ENCODE assay signal across 8 cellular contexts in genomic region chr7:100546868-100547800, GRCh38. TPM values are rescaled to one million over a fixed set of nuclear protein-coding genes. Genes with fewer than 3 reads are reported as not detected.
DNase-seq lines count a peak whose midpoint lies in the region; ATAC-seq and TF ChIP-seq lines count a peak whose summit lies in the region.

No MANE protein-coding gene starts in this region.

- H3K36me3 ChIP-seq in BE2C, result peaks cover 4% of the 10 kb centered on the region

- no peaks in the 10 kb centered on the region for H3K9me3 ChIP-seq in BE2C

- no peaks in the 10 kb centered on the region for H3K27me3 Mint-ChIP-seq in T-helper 2 cell treated with Interferon-gamma antibody and Interleukin-4, amounts not matched to agents 5 μg/mL and 100 μg/mL, for 36 hours (ENCODE audit: low read depth)

- no peak for ATAC-seq in GM19023 (IDR thresholded peaks at IDR 0.05; ENCODE audit: unreplicated experiment)

- H3K9me3 Mint-ChIP-seq in T-helper 2 cell treated with Interferon-gamma antibody and Interleukin-4, amounts not matched to agents 5 μg/mL and 100 μg/mL, for 36 hours, result no peaks in the 10 kb centered on the region

- peak overlapping the region; percentile 94 for H3K27ac Mint-ChIP-seq in T-helper 2 cell treated with Interferon-gamma antibody and Interleukin-4, amounts not matched to agents 5 μg/mL and 100 μg/mL, for 36 hours

- no peak for TF ChIP-seq CTCF in BE2C (IDR thresholded peaks at IDR 0.05; ENCODE audit: low read depth, low read length)

- H3K4me3 Mint-ChIP-seq in T-helper 2 cell treated with Interferon-gamma antibody and Interleukin-4, amounts not matched to agents 5 μg/mL and 100 μg/mL, for 36 hours, result peak overlapping the region; percentile 81

- peaks cover 22% of the 10 kb centered on the region for H3K4me1 ChIP-seq in BE2C

- DNase-seq in NCI-H2107 treated with DMSO at 0.1 percent for 48 hours (lab: John Stamatoyannopoulos, UW; ENCODE audit: unreplicated experiment) (peak; percentile 60), NCI-H2107 (lab: John Stamatoyannopoulos, UW) (no peak), inferior parietal cortex (ENCODE audit: extremely low spot score) (peak; percentile 17), substantia nigra (lab: John Stamatoyannopoulos, UW) (no peak), germinal center (ENCODE audit: low spot score) (no peak), BE2C (no peak)
- DNase-seq in T-helper 2 cell treated with Interferon-gamma antibody and Interleukin-4, amounts not matched to agents 5 μg/mL and 100 μg/mL, for 36 hours (ENCODE audit: low spot score), result no peak

- H3K27ac ChIP-seq in substantia nigra (ENCODE audit: low read depth, low read length, poor library complexity, severe bottlenecking), result peak overlapping the region; percentile 66

- H3K27me3 ChIP-seq in BE2C, result no peaks in the 10 kb centered on the region

- H3K36me3 Mint-ChIP-seq in T-helper 2 cell treated with Interferon-gamma antibody and Interleukin-4, amounts not matched to agents 5 μg/mL and 100 μg/mL, for 36 hours (ENCODE audit: low read depth), result peaks cover 17% of the 10 kb centered on the region

- H3K4me1 Mint-ChIP-seq in T-helper 2 cell treated with Interferon-gamma antibody and Interleukin-4, amounts not matched to agents 5 μg/mL and 100 μg/mL, for 36 hours (ENCODE audit: low read depth), result peaks cover 71% of the 10 kb centered on the region

- H3K4me3 ChIP-seq in BE2C (ENCODE audit: low read depth, low read length), result no peak overlapping the region

RNA-seq across cellular contexts. Expression of gene AGFG2, which starts 8.1 kb away (rescaled TPM):
- 17.0 TPM for polyA plus RNA-seq in BE2C (2012; ENCODE audit: insufficient read depth, insufficient read length, low read depth)

RNA-seq across cellular contexts. Expression of gene SAP25, which starts 26.6 kb away (rescaled TPM):
- polyA plus RNA-seq in BE2C (2012; ENCODE audit: insufficient read depth, insufficient read length, low read depth), result 7.0 TPM

RNA-seq across cellular contexts. Expression of gene LRCH4, which starts 38.8 kb away (rescaled TPM):
- polyA plus RNA-seq in BE2C (2012; ENCODE audit: insufficient read depth, insufficient read length, low read depth), result 200 TPM

RNA-seq across cellular contexts. Expression of gene FBXO24, which starts 39.0 kb away (rescaled TPM):
- polyA plus RNA-seq in BE2C (2012; ENCODE audit: insufficient read depth, insufficient read length, low read depth), result 3.0 TPM

RNA-seq across cellular contexts. Expression of gene PCOLCE, which starts 55.0 kb away (rescaled TPM):
- polyA plus RNA-seq in BE2C (2012; ENCODE audit: insufficient read depth, insufficient read length, low read depth), result 923 TPM

Comparison
In these comparisons a context has a peak if more than half of its experiments do, and no peak if none do; other contexts are left out.
1. DNase-seq: peak in NCI-H2107 treated with DMSO at 0.1 percent for 48 hours (single experiment) and inferior parietal cortex (single experiment); none in NCI-H2107 (single experiment), T-helper 2 cell treated with Interferon-gamma antibody and Interleukin-4, amounts not matched to agents 5 μg/mL and 100 μg/mL, for 36 hours (single experiment), substantia nigra (0 of 49), germinal center (single experiment) and BE2C (single experiment).